ENCODE assay signal across 8 cellular contexts in genomic region chr1:155086182-155086741, GRCh38. TPM values are rescaled to one million over a fixed set of nuclear protein-coding genes. Genes with fewer than 3 reads are reported as not detected.
DNase-seq lines count a peak whose midpoint lies in the region; ATAC-seq lines count a peak whose summit lies in the region.

No MANE protein-coding gene starts in this region.

- H2BK5ac ChIP-seq in mesenchymal stem cell (ENCODE audit: low read depth, low read length, poor library complexity, severe bottlenecking) = no peak overlapping the region

- H3K9ac ChIP-seq in mesenchymal stem cell (ENCODE audit: low read length) = no peak overlapping the region

- no peaks in the 10 kb centered on the region for H3K9me3 ChIP-seq in mesenchymal stem cell (ENCODE audit: control insufficient read depth, low read length)

- peak overlapping the region; percentile 48 for H4K8ac ChIP-seq in mesenchymal stem cell (ENCODE audit: low read length)

- no peaks in the 10 kb centered on the region for H3K9me3 Mint-ChIP-seq in dendritic cell treated with granulocyte-macrophage colony-stimulating factor and Interleukin-4, amounts not matched to agents 40 ng/mL and 50 ng/mL, for 4 days

- H3K4me3 Mint-ChIP-seq in dendritic cell treated with granulocyte-macrophage colony-stimulating factor and Interleukin-4, amounts not matched to agents 40 ng/mL and 50 ng/mL, for 4 days = peak overlapping the region; percentile 30

- no peak overlapping the region for H3K4me3 ChIP-seq in mesenchymal stem cell (ENCODE audit: insufficient read depth in 1 of 2, low read depth in 1 of 2, low read length in 2 of 2)

- H3K4ac ChIP-seq in mesenchymal stem cell (ENCODE audit: low read depth in 1 of 2, low read length in 2 of 2) = peak overlapping the region in 1 of 2 experiments; percentile 60

- peaks cover 46% of the 10 kb centered on the region for H3K27me3 Mint-ChIP-seq in dendritic cell treated with granulocyte-macrophage colony-stimulating factor and Interleukin-4, amounts not matched to agents 40 ng/mL and 50 ng/mL, for 4 days

- H3K14ac ChIP-seq in mesenchymal stem cell (ENCODE audit: low read length in 2 of 2) = peak overlapping the region in 1 of 2 experiments; percentile 74

- H3K18ac ChIP-seq in mesenchymal stem cell (ENCODE audit: low read depth in 1 of 2, low read length in 2 of 2) = no peak overlapping the region

- peaks cover 30 to 39% of the 10 kb centered on the region in 2 experiments for H3K27me3 ChIP-seq in mesenchymal stem cell (ENCODE audit: control insufficient read depth in 1 of 2, insufficient read depth in 1 of 2, low read length in 2 of 2)

- peaks cover 0 to 4% of the 10 kb centered on the region in 2 experiments for H3K36me3 ChIP-seq in mesenchymal stem cell (ENCODE audit: control insufficient read depth in 1 of 2, insufficient read depth in 2 of 2, low read depth in 1 of 2, low read length in 2 of 2)

- H2BK15ac ChIP-seq in mesenchymal stem cell (ENCODE audit: low read depth, poor library complexity, severe bottlenecking) = peak overlapping the region; percentile 16

- intact Hi-C loops in dendritic cell treated with granulocyte-macrophage colony-stimulating factor and Interleukin-4, amounts not matched to agents 40 ng/mL and 50 ng/mL, for 4 days (cut with micrococcal nuclease) = loop anchor here (5.0 to 10.0 kb wide), 2 partner anchors 121 to 419 kb away; partner anchors contain the start of gene PYGO2

- DNase-seq in NOMO-1 (lab: John Stamatoyannopoulos, UW; ENCODE audit: unreplicated experiment in 2 of 2) = peak; percentile 45 to 46
- no peak for DNase-seq in NOMO-1 treated with dmso at 0.1 percent for 144 hours (lab: John Stamatoyannopoulos, UW; ENCODE audit: unreplicated experiment)
- peak; percentile 47 for DNase-seq in NCI-H2196 treated with DMSO at 0.1 percent for 48 hours (lab: John Stamatoyannopoulos, UW; ENCODE audit: unreplicated experiment)
- peak; percentile 68 to 73 for DNase-seq in activated CD4-positive, alpha-beta T cell treated with anti-CD3 and anti-CD28 coated beads, Interleukin-2, amount 50 U/mL, for 24 hours (ENCODE audit: low read depth in 1 of 2, low spot score in 1 of 2)
- DNase-seq in mesenchymal stem cell = peak; percentile 57
- DNase-seq in stimulated activated CD8-positive, alpha-beta memory T cell treated with anti-CD3 and anti-CD28 coated beads, Interleukin-4, amount 100 ng/mL, for 4 hours (ENCODE audit: low read depth in 2 of 2, low spot score in 1 of 2) = peak; percentile 51 to 57

- peaks cover 57% of the 10 kb centered on the region for H3K4me1 Mint-ChIP-seq in dendritic cell treated with granulocyte-macrophage colony-stimulating factor and Interleukin-4, amounts not matched to agents 40 ng/mL and 50 ng/mL, for 4 days (ENCODE audit: low read depth)

- no peak overlapping the region for H3K27ac ChIP-seq in mesenchymal stem cell (ENCODE audit: low read length, poor library complexity, severe bottlenecking)

- H3K23ac ChIP-seq in mesenchymal stem cell (ENCODE audit: low read length in 2 of 2) = no peak overlapping the region

- H3K79me1 ChIP-seq in mesenchymal stem cell (replicated peaks; ENCODE audit: low read length, poor library complexity, severe bottlenecking) = no peaks in the 10 kb centered on the region

- H3K4me1 ChIP-seq in mesenchymal stem cell (ENCODE audit: control insufficient read depth, insufficient read depth, low read depth, low read length) = peaks cover 40% of the 10 kb centered on the region

- H3K27ac Mint-ChIP-seq in dendritic cell treated with granulocyte-macrophage colony-stimulating factor and Interleukin-4, amounts not matched to agents 40 ng/mL and 50 ng/mL, for 4 days = no peak overlapping the region

- no peak for ATAC-seq in HG03565 (IDR thresholded peaks at IDR 0.05; ENCODE audit: unreplicated experiment)

- H4K91ac ChIP-seq in mesenchymal stem cell (ENCODE audit: low read length) = peak overlapping the region; percentile 2

- H2AFZ ChIP-seq in mesenchymal stem cell (ENCODE audit: low read depth, low read length) = no peak overlapping the region

- peaks cover 7% of the 10 kb centered on the region for H3K36me3 Mint-ChIP-seq in dendritic cell treated with granulocyte-macrophage colony-stimulating factor and Interleukin-4, amounts not matched to agents 40 ng/mL and 50 ng/mL, for 4 days (ENCODE audit: low read depth)

- H2AK5ac ChIP-seq in mesenchymal stem cell (ENCODE audit: low read length, severe bottlenecking) = no peak overlapping the region

- no peak overlapping the region for H3K4me2 ChIP-seq in mesenchymal stem cell (ENCODE audit: low read length, poor library complexity, severe bottlenecking)

- WGBS in mesenchymal stem cell = 16% methylated on average over 18 of the region's 21 CpGs

- no peak overlapping the region for H2BK12ac ChIP-seq in mesenchymal stem cell (ENCODE audit: low read length in 2 of 2)

- H2BK120ac ChIP-seq in mesenchymal stem cell (ENCODE audit: low read depth, low read length) = no peak overlapping the region

RNA-seq across cellular contexts. Expression of gene EFNA3, which starts 7.6 kb away (rescaled TPM):
- 0.95 TPM for polyA plus RNA-seq in mesenchymal stem cell (2013, experiment 1 of 2)
- 1.3 TPM for polyA plus RNA-seq in mesenchymal stem cell (2013, experiment 2 of 2)

RNA-seq across cellular contexts. Expression of gene EFNA4, which starts 22.7 kb away (rescaled TPM):
- 14.2 TPM for polyA plus RNA-seq in mesenchymal stem cell (2013, experiment 1 of 2)
- polyA plus RNA-seq in mesenchymal stem cell (2013, experiment 2 of 2) = 14.3 TPM

RNA-seq across cellular contexts. Expression of gene ADAM15, which starts 35.1 kb away (rescaled TPM):
- 32.8 TPM for polyA plus RNA-seq in mesenchymal stem cell (2013, experiment 1 of 2)
- polyA plus RNA-seq in mesenchymal stem cell (2013, experiment 2 of 2) = 32.9 TPM

RNA-seq across cellular contexts. Expression of gene EFNA1, which starts 41.4 kb away (rescaled TPM):
- 0.62 TPM for polyA plus RNA-seq in mesenchymal stem cell (2013, experiment 1 of 2)
- 0.53 TPM for polyA plus RNA-seq in mesenchymal stem cell (2013, experiment 2 of 2)

RNA-seq across cellular contexts. Expression of gene SLC50A1, which starts 49.4 kb away (rescaled TPM):
- polyA plus RNA-seq in mesenchymal stem cell (2013, experiment 1 of 2) = 41.0 TPM
- 42.4 TPM for polyA plus RNA-seq in mesenchymal stem cell (2013, experiment 2 of 2)
